9 cellular contexts compared by ENCODE assay signal in the genomic region with DNA sequence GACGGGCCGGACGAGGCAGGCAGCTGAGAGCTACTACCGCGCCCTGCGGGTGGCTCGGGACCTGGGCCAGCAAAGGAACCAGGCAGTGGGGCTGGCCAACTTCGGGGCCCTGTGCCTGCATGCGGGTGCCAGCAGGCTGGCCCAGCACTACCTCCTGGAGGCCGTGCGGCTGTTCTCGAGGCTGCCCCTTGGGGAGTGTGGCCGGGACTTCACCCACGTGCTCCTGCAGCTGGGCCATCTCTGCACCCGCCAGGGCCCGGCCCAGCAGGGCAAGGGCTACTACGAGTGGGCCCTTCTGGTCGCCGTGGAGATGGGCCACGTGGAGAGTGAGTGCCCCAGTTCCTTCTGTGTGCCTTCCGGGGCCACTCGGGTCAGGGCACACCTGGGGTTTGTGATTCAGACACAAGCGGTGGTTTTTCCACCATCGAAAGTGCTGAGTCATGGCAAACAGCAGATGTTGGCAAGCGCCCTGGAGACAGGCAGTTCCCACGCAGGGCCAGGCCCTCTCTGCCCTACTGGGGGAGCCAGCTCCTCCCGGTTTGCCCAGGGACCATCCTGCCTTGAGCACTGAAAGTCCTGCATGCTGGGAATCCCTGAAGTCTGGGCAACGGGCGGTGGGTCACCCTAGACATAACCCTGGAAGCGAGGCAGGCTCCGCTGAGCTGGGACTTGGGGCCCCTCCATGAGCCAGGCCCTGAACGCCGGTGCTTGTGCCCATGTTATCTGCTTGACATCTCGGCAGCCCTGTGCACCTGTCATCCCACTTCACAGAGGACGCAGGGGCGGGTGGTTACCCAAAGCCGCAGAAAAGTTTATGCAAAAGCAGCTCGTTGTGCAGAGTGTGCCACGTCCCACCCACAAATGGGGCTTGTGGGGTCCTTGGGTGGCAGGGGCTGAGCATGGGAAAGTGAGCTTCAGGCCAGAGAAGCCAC. TPM values are rescaled to one million over a fixed set of nuclear protein-coding genes. Genes with fewer than 3 reads are reported as not detected.
DNase-seq lines count a peak whose midpoint lies in the region; ATAC-seq and TF ChIP-seq lines count a peak whose summit lies in the region.
"Had no signal": no experiment of that assay in that cellular context is flagged by ENCODE, and none has a peak within 500 bp of the region (broad histone marks: within the 10 kb centered on the region; RNA-seq: fewer than 3 reads in every experiment).

No MANE protein-coding gene starts in this region.

- H3K14ac ChIP-seq in IMR-90 (replicated peaks; ENCODE audit: low read depth, low read length) = no peak overlapping the region

- DNase-seq in DMS53 (lab: John Stamatoyannopoulos, UW) (peak; percentile 92), IMR-90 (peak; percentile 86), midbrain (lab: John Stamatoyannopoulos, UW) (peak; percentile 79), epidermal melanocyte (ENCODE audit: insufficient read length, low spot score) (no peak)
- DNase-seq in activated CD4-positive, CD25-positive, alpha-beta regulatory T cell treated with anti-CD3 and anti-CD28 coated beads, Interleukin-2, amount 50 U/mL, for 72 hours = peak; percentile 71
- DNase-seq in central memory CD8-positive, alpha-beta T cell (ENCODE audit: low spot score in 2 of 2) = peak; percentile 54 to 72
- DNase-seq in stimulated activated CD8-positive, alpha-beta memory T cell treated with anti-CD3 and anti-CD28 coated beads, Interleukin-7, amount 100 ng/mL, for 48 hours (ENCODE audit: extremely low read depth in 1 of 2, low read depth in 1 of 2) = peak; percentile 52 to 86

- H4K91ac ChIP-seq in IMR-90 (ENCODE audit: insufficient read depth, low read depth, low read length) = peak overlapping the region; percentile 41; the same call in 1 of the 2 replicates

- no peak overlapping the region for H3K56ac ChIP-seq in IMR-90 (ENCODE audit: extremely low read depth, insufficient read depth, low read length)

- no peak overlapping the region for H2BK5ac ChIP-seq in IMR-90 (ENCODE audit: low read depth, low read length, poor library complexity, severe bottlenecking)

- no peak for TF ChIP-seq RAD21 in IMR-90 (IDR thresholded peaks at IDR 0.05; ENCODE audit: low read length)

- POLR2A ChIA-PET in IMR-90 (lab: Charles Lee; ENCODE audit: unreplicated experiment) = no interaction called here

- in situ Hi-C loops in IMR-90 (cut with MboI; ENCODE audit: low sequenced_read_pairs) = no loop called here

- peak overlapping the region; percentile 79 for H2AFZ ChIP-seq in IMR-90 (replicated peaks; ENCODE audit: low read length, poor library complexity)

- TF ChIP-seq POLR2A in IMR-90 (IDR thresholded peaks at IDR 0.05; ENCODE audit: low read depth, low read length) = no peak

- no peak overlapping the region for H3K18ac ChIP-seq in IMR-90 (ENCODE audit: low read depth, low read length)

- H3K9ac ChIP-seq in IMR-90 (ENCODE audit: low read depth, low read length) = no peak overlapping the region

- dilution Hi-C loops in IMR-90 (cut with HindIII; ENCODE audit: low sequenced_read_pairs, unreplicated experiment) = no loop called here

- H3K4me1 ChIP-seq in IMR-90 (ENCODE audit: control insufficient read depth, insufficient read depth, low read length) = peaks cover 7% of the 10 kb centered on the region

- H3K4me3 ChIP-seq in IMR-90 (ENCODE audit: insufficient read depth, low read depth, low read length) = no peak overlapping the region

- H4K20me1 ChIP-seq in IMR-90 (ENCODE audit: insufficient read depth, low read length) = no peaks in the 10 kb centered on the region; the same call in 1 of the 2 replicates

- no peak overlapping the region for H3K23ac ChIP-seq in IMR-90 (ENCODE audit: low read depth, low read length)

- no peak overlapping the region; the same call in 1 of the 2 replicates for H4K5ac ChIP-seq in IMR-90 (ENCODE audit: low read depth, low read length)

- H3K4me2 ChIP-seq in IMR-90 (ENCODE audit: low read depth, low read length) = no peak overlapping the region

- WGBS in IMR-90 (ENCODE audit: extremely low coverage in 2 of 2, insufficient read length in 1 of 2), 2 experiments = 79% methylated on average over 24 of the region's 39 CpGs; no CpG with 5 or more reads in 1 of the 2 experiments

- no peak overlapping the region for H2BK15ac ChIP-seq in IMR-90 (ENCODE audit: low read depth, low read length)

- no peaks in the 10 kb centered on the region for H3K36me3 ChIP-seq in IMR-90 (ENCODE audit: control insufficient read depth, insufficient read depth, low read length)

- peak overlapping the region; percentile 86 for H3K27ac Mint-ChIP-seq in central memory CD8-positive, alpha-beta T cell (ENCODE audit: low read depth)

- peak overlapping the region; percentile 42; the same call in 1 of the 2 replicates for H3K4ac ChIP-seq in IMR-90 (ENCODE audit: low read depth, low read length)

- H2AK5ac ChIP-seq in IMR-90 (ENCODE audit: low read depth, low read length) = peak overlapping the region; percentile 67; the same call in 1 of the 2 replicates

- peak overlapping the region in 1 of 2 experiments; percentile 25; a peak in 1 of 4 replicates for H4K8ac ChIP-seq in IMR-90 (ENCODE audit: low read depth in 2 of 2, low read length in 2 of 2)

- no peaks in the 10 kb centered on the region for H3K79me1 ChIP-seq in IMR-90 (ENCODE audit: low read depth in 1 of 2, low read length in 2 of 2)

- TF ChIP-seq CTCF in IMR-90 (conservative IDR thresholded peaks at IDR 0.05; ENCODE audit: low read depth, low read length) = no peak

- intact Hi-C loops in IMR-90 (cut with micrococcal nuclease) = no loop called here

- BruUV-seq in IMR-90 (replicated peaks; lab: Mats Ljungman, UMichigan) = no TSS peak

- H2BK20ac ChIP-seq in IMR-90 (ENCODE audit: low read depth, low read length) = peak overlapping the region; percentile 3; the same call in 1 of the 2 replicates

- H2BK120ac ChIP-seq in IMR-90 (ENCODE audit: low read depth, low read length) = peak overlapping the region; percentile 52

- peaks cover 3% of the 10 kb centered on the region; the same call in 1 of the 2 replicates for H3K27me3 ChIP-seq in IMR-90 (ENCODE audit: control insufficient read depth, insufficient read depth, low read length)

- ATAC-seq in GM21526 (IDR thresholded peaks at IDR 0.05; ENCODE audit: low FRiP score, unreplicated experiment) (peak; percentile 65), IMR-90 (ENCODE audit: low read depth) (peak; percentile 71)
- ATAC-seq in central memory CD8-positive, alpha-beta T cell (replicated peaks; ENCODE audit: extremely low read depth, poor library complexity, severe bottlenecking) = peak; percentile 81

- peak overlapping the region; percentile 55 for H2AK9ac ChIP-seq in IMR-90 (replicated peaks; ENCODE audit: low read depth, low read length, poor library complexity)

- 0 out of 2 replicates have a peak, but pooled peaks cover 6% of the 10 kb centered on the region for H3K9me1 ChIP-seq in IMR-90 (ENCODE audit: insufficient read depth, low read length)

- CTCF ChIA-PET in IMR-90 (lab: Yijun Ruan, JAX) = interaction anchor here (0.6 to 0.9 kb wide), 3 partner anchors 9 to 1659 kb away, joined by 3 to 4 read pairs (median 3); no protein-coding TSS in a partner anchor

- peak overlapping the region; percentile 53 for H3K4me3 Mint-ChIP-seq in central memory CD8-positive, alpha-beta T cell

- peaks cover 45% of the 10 kb centered on the region for H3K4me1 Mint-ChIP-seq in central memory CD8-positive, alpha-beta T cell

- no peaks in the 10 kb centered on the region for H3K27me3 Mint-ChIP-seq in central memory CD8-positive, alpha-beta T cell

- no peaks in the 10 kb centered on the region for H3K9me3 ChIP-seq in IMR-90 (ENCODE audit: control insufficient read depth, insufficient read depth, low read length)

- H3K9me3 Mint-ChIP-seq in central memory CD8-positive, alpha-beta T cell = no peaks in the 10 kb centered on the region

- H3K36me3 Mint-ChIP-seq in central memory CD8-positive, alpha-beta T cell (ENCODE audit: insufficient read depth) = peaks cover 26% of the 10 kb centered on the region

- no peak overlapping the region for H3K27ac ChIP-seq in IMR-90 (ENCODE audit: insufficient read depth, low read length)

TF ChIP-seq in IMR-90, 13 proteins besides CTCF, POLR2A, EP300 and RAD21 (continues in another document):
- TF ChIP-seq CHD1 (IDR thresholded peaks at IDR 0.05; ENCODE audit: low read depth, low read length) (no peak), BHLHE40 (IDR thresholded peaks at IDR 0.05; ENCODE audit: low read depth, low read length) (no peak), CEBPB (IDR thresholded peaks at IDR 0.05; ENCODE audit: low read depth, low read length) (no peak), NFE2L2 (IDR thresholded peaks at IDR 0.05; ENCODE audit: low read depth, low read length) (peak; percentile 100), FOS (IDR thresholded peaks at IDR 0.05; ENCODE audit: low read depth, low read length) (0 out of 2 replicates have a peak, but pooled peaks have one; percentile 30), SMC3 (IDR thresholded peaks at IDR 0.05; ENCODE audit: low read depth, low read length) (no peak), MAFK (IDR thresholded peaks at IDR 0.05; ENCODE audit: low read depth, low read length) (peak; percentile 99), RCOR1 (IDR thresholded peaks at IDR 0.05; ENCODE audit: insufficient replicate concordance, low read length) (no peak), MAZ (IDR thresholded peaks at IDR 0.05; ENCODE audit: borderline replicate concordance, low read depth, low read length) (no peak)
- TF ChIP-seq, protein P1, sequence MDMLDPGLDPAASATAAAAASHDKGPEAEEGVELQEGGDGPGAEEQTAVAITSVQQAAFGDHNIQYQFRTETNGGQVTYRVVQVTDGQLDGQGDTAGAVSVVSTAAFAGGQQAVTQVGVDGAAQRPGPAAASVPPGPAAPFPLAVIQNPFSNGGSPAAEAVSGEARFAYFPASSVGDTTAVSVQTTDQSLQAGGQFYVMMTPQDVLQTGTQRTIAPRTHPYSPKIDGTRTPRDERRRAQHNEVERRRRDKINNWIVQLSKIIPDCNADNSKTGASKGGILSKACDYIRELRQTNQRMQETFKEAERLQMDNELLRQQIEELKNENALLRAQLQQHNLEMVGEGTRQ (IDR thresholded peaks at IDR 0.05; ENCODE audit: low read depth, low read length) = peak; percentile 58; the same call in 1 of the 2 replicates

RNA-seq across cellular contexts. Expression of a gene that starts 29.5 kb away (rescaled TPM):
- 1.4 and 1.6 TPM in 2 replicates for total RNA-seq in IMR-90 (2012; rRNA removed)
- polyA plus RNA-seq in IMR-90 (2012; rRNA removed) = 2.2 and 2.3 TPM in 2 replicates
- 2.4 and 2.5 TPM in 2 replicates for polyA plus RNA-seq in IMR-90 (2012; cell fraction: cytosol; rRNA removed)
- polyA plus RNA-seq in IMR-90 (2012; cell fraction: nucleus; rRNA removed; ENCODE audit: low replicate concordance) = 7.2 and 19.2 TPM in 2 replicates

RNA-seq across cellular contexts. Expression of a gene that starts 41.0 kb away (rescaled TPM):
- total RNA-seq in IMR-90 (2012; rRNA removed) = 1.1 and 1.3 TPM in 2 replicates
- 8.9 and 9.5 TPM in 2 replicates for polyA plus RNA-seq in IMR-90 (2012; rRNA removed)
- polyA plus RNA-seq in IMR-90 (2012; cell fraction: cytosol; rRNA removed) = 5.3 and 12.8 TPM in 2 replicates
- 3.7 and 5.2 TPM in 2 replicates for polyA plus RNA-seq in IMR-90 (2012; cell fraction: nucleus; rRNA removed; ENCODE audit: low replicate concordance)
- total RNA-seq: T-helper 2 cell treated with Interferon-gamma antibody and Interleukin-4, amounts not matched to agents 100 ng/mL and 5 ng/mL, for 36 hours had no signal
